8 cellular contexts compared by ENCODE assay signal in genomic region chr3:71978150-71978721, GRCh38.
DNase-seq lines count a peak whose midpoint lies in the region; ATAC-seq and TF ChIP-seq lines count a peak whose summit lies in the region.

No MANE protein-coding gene starts in this region.

- no peaks in the 10 kb centered on the region for H3K36me3 ChIP-seq in CD8-positive, alpha-beta T cell (ENCODE audit: insufficient read depth, low read length)

- no peaks in the 10 kb centered on the region for H3K9me3 ChIP-seq in CD8-positive, alpha-beta T cell (ENCODE audit: low read length)

- no peaks in the 10 kb centered on the region for H3K36me3 Mint-ChIP-seq in CD8-positive, alpha-beta T cell

- H3K27me3 ChIP-seq in CD8-positive, alpha-beta T cell (ENCODE audit: insufficient read depth, low read length) = no peaks in the 10 kb centered on the region

- H3K27ac ChIP-seq in CD8-positive, alpha-beta T cell (ENCODE audit: low read depth, low read length) = no peak overlapping the region

- DNase-seq in Caki2 (ENCODE audit: low read depth) = peak; percentile 70
- DNase-seq in LNCaP clone FGC (ENCODE audit: low read depth) = peak; percentile 55
- no peak for DNase-seq in NCI-H2107 treated with DMSO at 0.1 percent for 48 hours (lab: John Stamatoyannopoulos, UW; ENCODE audit: unreplicated experiment)
- no peak for DNase-seq in CD8-positive, alpha-beta T cell
- no peak for DNase-seq in DMS 273 (lab: John Stamatoyannopoulos, UW; ENCODE audit: unreplicated experiment)
- no peak for DNase-seq in NK-92 (lab: John Stamatoyannopoulos, UW; ENCODE audit: unreplicated experiment)

- TF ChIP-seq CTCF in LNCaP clone FGC (IDR thresholded peaks at IDR 0.05; ENCODE audit: control insufficient read depth, extremely low read depth, insufficient read depth) = no peak
- no peak for TF ChIP-seq CTCF in CD8-positive, alpha-beta T cell (IDR thresholded peaks at IDR 0.05)

- POLR2A ChIA-PET in CD8-positive, alpha-beta T cell (lab: Charles Lee) = interaction anchor here (0.7 kb wide), 1 partner anchor 23 kb away, joined by 6 read pairs; no protein-coding TSS in a partner anchor

- in situ Hi-C loops in Caki2 (cut with HindIII; ENCODE audit: low pct_unique_long_range_greater_than_20kb, low sequenced_read_pairs) = no loop called here

- CTCF ChIA-PET in CD8-positive, alpha-beta T cell (lab: Charles Lee) = no interaction called here

- H3K4me3 Mint-ChIP-seq in CD8-positive, alpha-beta T cell = no peak overlapping the region

- no peaks in the 10 kb centered on the region for H3K4me1 Mint-ChIP-seq in CD8-positive, alpha-beta T cell (ENCODE audit: low read depth)

- H3K4me1 ChIP-seq in CD8-positive, alpha-beta T cell (ENCODE audit: insufficient read depth, low read length) = no peaks in the 10 kb centered on the region

- ATAC-seq in GM18867 (IDR thresholded peaks at IDR 0.05; ENCODE audit: unreplicated experiment) (peak; percentile 79), HG02623 (IDR thresholded peaks at IDR 0.05; ENCODE audit: unreplicated experiment) (peak; percentile 81)
- ATAC-seq in CD8-positive, alpha-beta T cell = no peak

- no peaks in the 10 kb centered on the region for H3K9me3 Mint-ChIP-seq in CD8-positive, alpha-beta T cell

- intact Hi-C loops in CD8-positive, alpha-beta T cell (cut with DNase I, micrococcal nuclease) = no loop called here

- no peak overlapping the region for H3K4me3 ChIP-seq in LNCaP clone FGC (ENCODE audit: low read depth, low read length)
- no peak overlapping the region for H3K4me3 ChIP-seq in CD8-positive, alpha-beta T cell (ENCODE audit: low read depth, low read length)

- H3K27me3 Mint-ChIP-seq in CD8-positive, alpha-beta T cell (ENCODE audit: low read depth) = peaks cover 3% of the 10 kb centered on the region

- no peak overlapping the region for H3K27ac Mint-ChIP-seq in CD8-positive, alpha-beta T cell

Comparison
In these comparisons a context has a peak if more than half of its experiments do, and no peak if none do; other contexts are left out.
1. DNase-seq: peak in Caki2 (single experiment) and LNCaP clone FGC (single experiment); none in NCI-H2107 treated with DMSO at 0.1 percent for 48 hours (single experiment), CD8-positive, alpha-beta T cell (0 of 7), DMS 273 (single experiment) and NK-92 (single experiment).